In genomic region chr11:94885581-94885980, GRCh38 we compare ENCODE assay signal across 26 cellular contexts.
DNase-seq lines count a peak whose midpoint lies in the region; ATAC-seq and TF ChIP-seq lines count a peak whose summit lies in the region.
"Had no signal": no experiment of that assay in that cellular context is flagged by ENCODE, and none has a peak within 500 bp of the region (broad histone marks: within the 10 kb centered on the region; RNA-seq: fewer than 3 reads in every experiment).

No MANE protein-coding gene starts in this region.

- no peaks in the 10 kb centered on the region for H3F3A ChIP-seq in Loucy (ENCODE audit: low read depth)

- no peak overlapping the region for H2AFZ ChIP-seq in Loucy (ENCODE audit: low read length)

- H3K27ac Mint-ChIP-seq in effector memory CD8-positive, alpha-beta T cell, result no peak overlapping the region
- H3K27ac Mint-ChIP-seq: activated naive CD8-positive, alpha-beta T cell; B cell; nephron; stimulated activated naive B cell treated with anti-CD40 and anti-IgM and Interleukin-4, amounts not matched to agents 10 μg/mL and 1 μg/mL and 100 μg/mL, for 72 hours had no signal

- no peak overlapping the region for H3K9ac ChIP-seq in Loucy (ENCODE audit: low read depth, low read length, poor library complexity, severe bottlenecking)

- no peak overlapping the region for H3K4me3 Mint-ChIP-seq in effector memory CD8-positive, alpha-beta T cell
- H3K4me3 Mint-ChIP-seq: activated naive CD8-positive, alpha-beta T cell; B cell; nephron; stimulated activated naive B cell treated with anti-CD40 and anti-IgM and Interleukin-4, amounts not matched to agents 10 μg/mL and 1 μg/mL and 100 μg/mL, for 72 hours had no signal

- peaks cover 0 to 9% of the 10 kb centered on the region in 2 donors for H3K9me3 Mint-ChIP-seq in effector memory CD8-positive, alpha-beta T cell

- peaks cover 31% of the 10 kb centered on the region for H3K4me1 ChIP-seq in Loucy (ENCODE audit: insufficient read depth, low read length, poor library complexity, severe bottlenecking)
- H3K4me1 ChIP-seq: ascending aorta, HAP-1, pancreas, right lobe of liver had no signal

- ATAC-seq in left lobe of liver, result peak; percentile 32
- ATAC-seq in GM21619 (IDR thresholded peaks at IDR 0.05; ENCODE audit: unreplicated experiment), result no peak
- ATAC-seq in effector memory CD8-positive, alpha-beta T cell (replicated peaks), result no peak
- ATAC-seq: pancreas, right lobe of liver had no signal

- H3K27me3 Mint-ChIP-seq in effector memory CD8-positive, alpha-beta T cell, result no peaks in the 10 kb centered on the region
- H3K27me3 Mint-ChIP-seq: activated naive CD8-positive, alpha-beta T cell; stimulated activated naive B cell treated with anti-CD40 and anti-IgM and Interleukin-4, amounts not matched to agents 10 μg/mL and 1 μg/mL and 100 μg/mL, for 72 hours had no signal

- H3K27me3 ChIP-seq in Loucy (ENCODE audit: insufficient read depth, low read length, poor library complexity, severe bottlenecking), result no peaks in the 10 kb centered on the region
- H3K27me3 ChIP-seq: ascending aorta, pancreas, right lobe of liver had no signal

- peak overlapping the region; percentile 20 for H3K4me3 ChIP-seq in Loucy (ENCODE audit: low read length, poor library complexity, severe bottlenecking)
- H3K4me3 ChIP-seq: ascending aorta, HAP-1, pancreas, right lobe of liver had no signal

- H3K4me1 Mint-ChIP-seq in effector memory CD8-positive, alpha-beta T cell (ENCODE audit: low read depth in 2 of 2), result no peaks in the 10 kb centered on the region

- H3K9me3 ChIP-seq in Loucy (ENCODE audit: insufficient read depth, low read depth, low read length), result peaks cover 19% of the 10 kb centered on the region; the same call in 1 of the 2 replicates
- H3K9me3 ChIP-seq: HAP-1, pancreas, right lobe of liver had no signal

- no peaks in the 10 kb centered on the region for H3K9me2 ChIP-seq in Loucy (replicated peaks; ENCODE audit: low read depth, low read length)

- DNase-seq in NCI-H2171 treated with DMSO at 0.1 percent for 48 hours (lab: John Stamatoyannopoulos, UW), result peak; percentile 64
- no peak for DNase-seq in NCI-H2171 (lab: John Stamatoyannopoulos, UW)
- DNase-seq in left lobe of liver (ENCODE audit: low spot score), result no peak
- DNase-seq in NCI-H526 treated with DMSO at 0.1 percent for 48 hours (lab: John Stamatoyannopoulos, UW), result no peak
- DNase-seq in effector memory CD8-positive, alpha-beta T cell, result no peak
- DNase-seq: activated CD4-positive, alpha-beta T cell treated with anti-CD3 and anti-CD28 coated beads, Interleukin-2, amount 50 U/mL, for 48 hours; activated CD4-positive, CD25-positive, alpha-beta regulatory T cell; activated CD8-positive, alpha-beta memory T cell treated with anti-CD3 and anti-CD28 coated beads, Interleukin-2, amount 50 U/mL, for 4 hours; erythroblast; hippocampal formation; IMR-90; NCI-H2107; pancreas; right lobe of liver; stimulated activated CD4-positive, alpha-beta T cell treated with anti-CD3 and anti-CD28 coated beads, Interleukin-12 subunit alpha, Interleukin-12 subunit beta, amount 100 ng/mL, for 4 hours; stimulated activated CD4-positive, alpha-beta T cell treated with anti-CD3 and anti-CD28 coated beads, Interleukin-4, amount 100 ng/mL, for 24 hours; stimulated activated naive B cell treated with anti-CD40 and anti-IgM and Interleukin-4, amounts not matched to agents 10 μg/mL and 1 μg/mL and 100 μg/mL, for 72 hours; T-helper 9 cell had no signal

- peak overlapping the region; percentile 54 for H3K4me2 ChIP-seq in Loucy (ENCODE audit: low read depth, low read length, poor library complexity, severe bottlenecking)

- peak overlapping the region; percentile 14; the same call in 1 of the 2 replicates for H3K27ac ChIP-seq in VCaP
- H3K27ac ChIP-seq: ascending aorta, pancreas, right lobe of liver had no signal

- H3K36me3 ChIP-seq in Loucy (ENCODE audit: insufficient read depth, low read length), result no peaks in the 10 kb centered on the region

- no peaks in the 10 kb centered on the region for H3K36me3 Mint-ChIP-seq in effector memory CD8-positive, alpha-beta T cell (ENCODE audit: insufficient read depth)
- H3K36me3 Mint-ChIP-seq: activated naive CD8-positive, alpha-beta T cell; stimulated activated naive B cell treated with anti-CD40 and anti-IgM and Interleukin-4, amounts not matched to agents 10 μg/mL and 1 μg/mL and 100 μg/mL, for 72 hours had no signal

- no peaks in the 10 kb centered on the region for H4K20me1 ChIP-seq in Loucy (ENCODE audit: insufficient read depth, low read length, poor library complexity, severe bottlenecking)

- TF ChIP-seq CTCF in Loucy (conservative IDR thresholded peaks at IDR 0.05; ENCODE audit: low read length) (no peak), VCaP (conservative IDR thresholded peaks at IDR 0.05) (0 out of 2 replicates have a peak, but pooled peaks have one; percentile 16)

- no peaks in the 10 kb centered on the region for H3K79me2 ChIP-seq in Loucy (ENCODE audit: insufficient read depth, low read length)
